Comparison of ENCODE assay signal across 8 cellular contexts in genomic region chr7:4744391-4745264, GRCh38. TPM values are rescaled to one million over a fixed set of nuclear protein-coding genes. Genes with fewer than 3 reads are reported as not detected.
A peak's percentile ranks its signal among the peaks of the same experiment; 100 is the strongest.
DNase-seq lines count a peak whose midpoint lies in the region; ATAC-seq and TF ChIP-seq lines count a peak whose summit lies in the region.

No MANE protein-coding gene starts in this region.

- H3K4me3 ChIP-seq in Panc1 (ENCODE audit: low read depth in 2 of 2, low read length in 2 of 2) (peak overlapping the region; percentile 17 to 49), stomach (peak overlapping the region; percentile 25 to 35 (median 32))

- peak; percentile 11 for TF ChIP-seq EP300 in stomach (IDR thresholded peaks at IDR 0.05)

- no peak for TF ChIP-seq POLR2A in stomach (IDR thresholded peaks at IDR 0.05)

- peak overlapping the region; percentile 56 for H3K4me3 Mint-ChIP-seq in nephron progenitor cell

- H3K4me1 Mint-ChIP-seq in nephron progenitor cell, result peaks cover 89% of the 10 kb centered on the region

- H3K27ac Mint-ChIP-seq in nephron progenitor cell, result peak overlapping the region; percentile 99

- no peaks in the 10 kb centered on the region for H3K9me3 Mint-ChIP-seq in nephron progenitor cell

- peak; percentile 98 for DNase-seq in DMS 273 treated with DMSO at 0.1 percent for 48 hours (lab: John Stamatoyannopoulos, UW)
- DNase-seq in HuH-7 (ENCODE audit: low spot score), result peak; percentile 90
- peak; percentile 90 for DNase-seq in Panc1 (ENCODE audit: low read depth, low spot score)
- peak; percentile 68 for DNase-seq in activated effector memory CD4-positive, alpha-beta T cell treated with Interleukin-2 at 50 U/mL for 16 hours
- DNase-seq in fibroblast of the conjunctiva (ENCODE audit: low read depth), result peak; percentile 99
- peak; percentile 97 for DNase-seq in nephron progenitor cell
- DNase-seq in stomach, result peak; percentile 97

- H3K27ac ChIP-seq in Panc1 (ENCODE audit: low read length) (peak overlapping the region; percentile 88), stomach (peak overlapping the region; percentile 88 to 95 (median 90))

- CTCF ChIA-PET in Panc1 (lab: Charles Lee), result no interaction called here

- POLR2A ChIA-PET in Panc1 (lab: Charles Lee), result interaction anchor here (0.5 to 1.0 kb wide), 4 partner anchors 30 to 1847 kb away, joined by 3 to 10 read pairs (median 6); no protein-coding TSS in a partner anchor

- no TSS peak for BruUV-seq in Panc1 (replicated peaks; lab: Mats Ljungman, UMichigan)

- TF ChIP-seq CTCF in Panc1 (IDR thresholded peaks at IDR 0.05) (no peak), nephron progenitor cell (IDR thresholded peaks at IDR 0.05) (no peak), stomach (IDR thresholded peaks at IDR 0.05) (no peak)

- H3K36me3 ChIP-seq in Panc1 (ENCODE audit: control insufficient read depth, insufficient read depth, low read length), result no peaks in the 10 kb centered on the region
- H3K36me3 ChIP-seq in stomach, result peaks cover 13 to 40% (median 34%) of the 10 kb centered on the region in 4 donors

- ATAC-seq in GM21528 (IDR thresholded peaks at IDR 0.05; ENCODE audit: low FRiP score, unreplicated experiment), result peak; percentile 77
- peak; percentile 95 for ATAC-seq in Panc1

- H3K27me3 ChIP-seq in Panc1 (ENCODE audit: control insufficient read depth, insufficient read depth, low read length), result no peaks in the 10 kb centered on the region
- H3K27me3 ChIP-seq in stomach, result no peaks in the 10 kb centered on the region

- H3K27me3 Mint-ChIP-seq in nephron progenitor cell (ENCODE audit: low read depth, poor library complexity), result peaks cover 4% of the 10 kb centered on the region

- H3K36me3 Mint-ChIP-seq in nephron progenitor cell (ENCODE audit: low read depth), result peaks cover 59% of the 10 kb centered on the region

- intact Hi-C loops in Panc1 (cut with micrococcal nuclease; ENCODE audit: unreplicated experiment), result no loop called here
- intact Hi-C loops in stomach (cut with DNase I; ENCODE audit: low total_unique reads), result no loop called here

- WGBS in stomach, 5 donors, result 6 to 16% (median 10%) methylated on average over 24 to 31 of the region's 31 CpGs

- H3K9me3 ChIP-seq in Panc1 (ENCODE audit: control insufficient read depth, insufficient read depth, low read depth, low read length), result no peaks in the 10 kb centered on the region
- no peaks in the 10 kb centered on the region for H3K9me3 ChIP-seq in stomach

- in situ Hi-C loops in Panc1 (cut with HindIII; ENCODE audit: low pct_unique_long_range_greater_than_20kb, low sequenced_read_pairs), result no loop called here

- H3K4me1 ChIP-seq in Panc1 (ENCODE audit: control insufficient read depth, insufficient read depth, low read length) (peaks cover 31% of the 10 kb centered on the region), stomach (peaks cover 32 to 83% (median 57%) of the 10 kb centered on the region in 4 donors)

RNA-seq across cellular contexts. Expression of gene AP5Z1, which starts 30.8 kb away (rescaled TPM):
- 100.0 TPM for total RNA-seq in Panc1 (2021; ENCODE audit: unreplicated experiment)
- polyA plus RNA-seq in Panc1 (2012; ENCODE audit: insufficient read length), result 91.5 TPM
- 100 to 1,000 TPM in 1 of 5 donors, 10 to 100 TPM in 4; 11.6 to 140 (median 52.5) TPM for total RNA-seq in stomach
- polyA plus RNA-seq in stomach, result 10 to 100 TPM; 34.7 to 43.7 (median 40.8) TPM

Comparison
In these comparisons a context has a peak if more than half of its experiments do, and no peak if none do; other contexts are left out.
1. Peak in every context shown above with its lines: DNase-seq, ATAC-seq, H3K4me3 ChIP-seq and H3K27ac ChIP-seq.